In the genomic region with DNA sequence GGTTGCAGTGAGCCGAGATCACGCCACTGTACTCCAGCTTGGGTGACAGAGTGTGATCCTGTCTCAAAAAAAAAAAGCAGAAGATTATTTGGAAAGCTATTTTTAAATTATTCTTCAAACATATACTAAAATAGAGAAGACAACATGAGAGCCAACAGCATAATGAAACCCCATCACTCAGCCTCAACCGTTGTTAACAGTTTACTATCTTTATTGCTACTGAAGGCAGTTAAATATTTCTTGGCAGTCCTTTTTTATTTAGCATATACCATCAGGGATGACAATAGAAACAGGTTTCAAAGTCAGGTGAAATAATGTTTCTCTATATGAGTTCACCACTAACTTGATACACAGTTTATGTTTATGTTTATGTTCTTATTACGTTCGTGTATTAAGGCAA, we compare ENCODE assay signal across 19 cellular contexts.
"Had no signal": no experiment of that assay in that cellular context is flagged by ENCODE, and none has a peak within 500 bp of the region (broad histone marks: within the 10 kb centered on the region; RNA-seq: fewer than 3 reads in every experiment).

No MANE protein-coding gene starts in this region.

- H3K36me3 ChIP-seq: cardiac muscle cell, gastrocnemius medialis, heart right ventricle, neural progenitor cell, thoracic aorta had no signal

- H3K9me3 Mint-ChIP-seq: activated CD4-positive, alpha-beta memory T cell treated with anti-CD3 and anti-CD28 coated beads for 36 hours; activated naive CD8-positive, alpha-beta T cell treated with anti-CD3 and anti-CD28 coated beads for 36 hours; effector memory CD8-positive, alpha-beta T cell; immature natural killer cell; neural progenitor cell; stimulated activated memory B cell treated with anti-CD40 and anti-IgM and Interleukin-4, amounts not matched to agents 10 μg/mL and 1 μg/mL and 100 μg/mL, for 72 hours; WTC11 had no signal

- H3K9me3 ChIP-seq: gastrocnemius medialis, heart right ventricle, thoracic aorta had no signal

- H3K27me3 Mint-ChIP-seq: activated naive CD8-positive, alpha-beta T cell treated with anti-CD3 and anti-CD28 coated beads for 36 hours; stimulated activated memory B cell treated with anti-CD40 and anti-IgM and Interleukin-4, amounts not matched to agents 10 μg/mL and 1 μg/mL and 100 μg/mL, for 72 hours had no signal

- H3K27ac Mint-ChIP-seq: activated CD4-positive, alpha-beta memory T cell treated with anti-CD3 and anti-CD28 coated beads for 36 hours; activated naive CD8-positive, alpha-beta T cell treated with anti-CD3 and anti-CD28 coated beads for 36 hours; effector memory CD8-positive, alpha-beta T cell; immature natural killer cell; neural progenitor cell; stimulated activated memory B cell treated with anti-CD40 and anti-IgM and Interleukin-4, amounts not matched to agents 10 μg/mL and 1 μg/mL and 100 μg/mL, for 72 hours had no signal

- DNase-seq: activated CD4-positive, alpha-beta memory T cell treated with anti-CD3 and anti-CD28 coated beads for 36 hours; activated CD4-positive, alpha-beta T cell treated with anti-CD3 and anti-CD28 coated beads for 4 hours; activated naive CD4-positive, alpha-beta T cell; activated naive CD8-positive, alpha-beta T cell treated with anti-CD3 and anti-CD28 coated beads for 36 hours; activated T-cell treated with anti-CD3 and anti-CD28 coated beads for 4 hours; amniotic stem cell; effector memory CD8-positive, alpha-beta T cell; gastrocnemius medialis; heart right ventricle; immature natural killer cell; stimulated activated CD4-positive, alpha-beta T cell treated with anti-CD3 and anti-CD28 coated beads, Interleukin-4, amount 100 ng/mL, for 4 hours; SW 1271 had no signal

- H3K4me1 ChIP-seq: gastrocnemius medialis had no signal

- H3K27ac ChIP-seq: cardiac muscle cell, gastrocnemius medialis, neural progenitor cell, thoracic aorta had no signal

- H3K27me3 ChIP-seq: cardiac muscle cell, gastrocnemius medialis, neural progenitor cell had no signal

- ATAC-seq: effector memory CD8-positive, alpha-beta T cell; sciatic nerve; stimulated activated memory B cell treated with anti-CD40 and anti-IgM and Interleukin-4, amounts not matched to agents 10 μg/mL and 1 μg/mL and 100 μg/mL, for 72 hours had no signal

- H2AFZ ChIP-seq: neural progenitor cell had no signal

- H3K4me3 ChIP-seq: cardiac muscle cell, gastrocnemius medialis, heart right ventricle, lung, neural progenitor cell, thoracic aorta had no signal

- H3K36me3 Mint-ChIP-seq: activated CD4-positive, alpha-beta memory T cell treated with anti-CD3 and anti-CD28 coated beads for 36 hours; activated naive CD8-positive, alpha-beta T cell treated with anti-CD3 and anti-CD28 coated beads for 36 hours; immature natural killer cell; neural progenitor cell; WTC11 had no signal

- H3K4me3 Mint-ChIP-seq: activated CD4-positive, alpha-beta memory T cell treated with anti-CD3 and anti-CD28 coated beads for 36 hours; activated naive CD8-positive, alpha-beta T cell treated with anti-CD3 and anti-CD28 coated beads for 36 hours; effector memory CD8-positive, alpha-beta T cell; immature natural killer cell; neural progenitor cell; stimulated activated memory B cell treated with anti-CD40 and anti-IgM and Interleukin-4, amounts not matched to agents 10 μg/mL and 1 μg/mL and 100 μg/mL, for 72 hours; WTC11 had no signal
